1 cellular context compared by ENCODE assay signal in the genomic region with DNA sequence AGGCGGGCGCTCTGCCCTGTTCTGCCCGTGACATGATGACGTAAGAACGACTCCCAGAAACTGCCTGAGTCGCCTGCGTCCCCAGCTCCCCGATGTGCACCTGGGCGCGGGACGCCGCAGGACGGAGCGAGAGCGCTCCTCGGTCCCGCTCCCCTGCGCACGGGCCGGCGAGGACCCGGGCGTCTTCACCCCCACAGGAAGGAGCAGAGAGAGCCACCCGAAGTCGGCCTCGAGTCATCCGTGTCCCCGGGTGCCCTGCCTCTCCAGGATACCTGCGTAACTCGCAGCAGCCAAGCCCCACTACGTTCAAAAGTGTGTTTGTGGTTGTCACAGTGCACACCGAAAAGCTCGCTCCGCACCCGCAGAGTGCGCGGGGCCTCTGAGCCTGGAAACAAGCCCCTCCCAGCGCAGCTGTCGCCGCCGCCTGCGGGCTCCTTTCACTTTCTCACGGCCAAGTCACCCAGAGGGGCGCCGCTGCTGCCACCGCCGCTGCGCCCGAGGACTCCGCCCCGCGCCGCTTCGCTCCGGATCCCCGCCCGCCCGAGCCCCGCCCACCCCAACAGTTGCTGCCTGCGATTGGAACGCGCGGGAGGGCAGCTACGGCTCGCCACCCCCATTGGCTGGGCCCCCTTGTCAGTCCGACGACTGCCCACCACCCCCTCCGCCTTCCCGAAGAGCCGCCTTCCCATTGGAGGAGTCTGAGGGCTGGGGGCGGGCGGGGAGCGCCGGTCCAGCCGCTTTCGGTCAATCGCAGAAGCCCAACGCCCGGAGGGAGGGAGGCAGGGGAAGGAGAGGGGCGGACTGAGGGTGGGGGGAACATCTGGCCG.
TF ChIP-seq lines count a peak whose summit lies in the region.

No MANE protein-coding gene starts in this region.

TF ChIP-seq in HepG2, 621 proteins besides CTCF, POLR2A, EP300 and RAD21 (continued from another document and continues in another):
- no peak for TF ChIP-seq ZNF101 (CRISPR knock-in tag; IDR thresholded peaks at IDR 0.05; ENCODE audit: borderline replicate concordance, low read depth)
- no peak for TF ChIP-seq ZKSCAN5 (CRISPR knock-in tag; IDR thresholded peaks at IDR 0.05)
- no peak for TF ChIP-seq GTF2F1 (IDR thresholded peaks at IDR 0.05; ENCODE audit: low read length)
- peak; percentile 88; the same call in 1 of the 2 replicates for TF ChIP-seq ZNF598 (CRISPR knock-in tag; IDR thresholded peaks at IDR 0.05; ENCODE audit: borderline replicate concordance)
- no peak for TF ChIP-seq IKZF1 (IDR thresholded peaks at IDR 0.05)
- no peak for TF ChIP-seq ZNF33A (CRISPR knock-in tag; IDR thresholded peaks at IDR 0.05; ENCODE audit: borderline replicate concordance)
- TF ChIP-seq DPF2 (CRISPR knock-in tag; IDR thresholded peaks at IDR 0.05; ENCODE audit: borderline replicate concordance, low read depth), result no peak
- TF ChIP-seq ZC3H4 (CRISPR knock-in tag; IDR thresholded peaks at IDR 0.05; ENCODE audit: borderline replicate concordance), result no peak
- no peak for TF ChIP-seq ZNF550 (CRISPR knock-in tag; IDR thresholded peaks at IDR 0.05; ENCODE audit: borderline replicate concordance)
- no peak for TF ChIP-seq ISL2 (CRISPR knock-in tag; IDR thresholded peaks at IDR 0.05)
- TF ChIP-seq, protein P1, sequence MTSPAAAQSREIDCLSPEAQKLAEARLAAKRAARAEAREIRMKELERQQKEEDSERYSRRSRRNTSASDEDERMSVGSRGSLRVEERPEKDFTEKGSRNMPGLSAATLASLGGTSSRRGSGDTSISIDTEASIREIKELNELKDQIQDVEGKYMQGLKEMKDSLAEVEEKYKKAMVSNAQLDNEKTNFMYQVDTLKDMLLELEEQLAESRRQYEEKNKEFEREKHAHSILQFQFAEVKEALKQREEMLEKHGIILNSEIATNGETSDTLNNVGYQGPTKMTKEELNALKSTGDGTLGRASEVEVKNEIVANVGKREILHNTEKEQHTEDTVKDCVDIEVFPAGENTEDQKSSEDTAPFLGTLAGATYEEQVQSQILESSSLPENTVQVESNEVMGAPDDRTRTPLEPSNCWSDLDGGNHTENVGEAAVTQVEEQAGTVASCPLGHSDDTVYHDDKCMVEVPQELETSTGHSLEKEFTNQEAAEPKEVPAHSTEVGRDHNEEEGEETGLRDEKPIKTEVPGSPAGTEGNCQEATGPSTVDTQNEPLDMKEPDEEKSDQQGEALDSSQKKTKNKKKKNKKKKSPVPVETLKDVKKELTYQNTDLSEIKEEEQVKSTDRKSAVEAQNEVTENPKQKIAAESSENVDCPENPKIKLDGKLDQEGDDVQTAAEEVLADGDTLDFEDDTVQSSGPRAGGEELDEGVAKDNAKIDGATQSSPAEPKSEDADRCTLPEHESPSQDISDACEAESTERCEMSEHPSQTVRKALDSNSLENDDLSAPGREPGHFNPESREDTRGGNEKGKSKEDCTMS (CRISPR knock-in tag; conservative IDR thresholded peaks at IDR 0.05), result no peak
- TF ChIP-seq, protein P2, sequence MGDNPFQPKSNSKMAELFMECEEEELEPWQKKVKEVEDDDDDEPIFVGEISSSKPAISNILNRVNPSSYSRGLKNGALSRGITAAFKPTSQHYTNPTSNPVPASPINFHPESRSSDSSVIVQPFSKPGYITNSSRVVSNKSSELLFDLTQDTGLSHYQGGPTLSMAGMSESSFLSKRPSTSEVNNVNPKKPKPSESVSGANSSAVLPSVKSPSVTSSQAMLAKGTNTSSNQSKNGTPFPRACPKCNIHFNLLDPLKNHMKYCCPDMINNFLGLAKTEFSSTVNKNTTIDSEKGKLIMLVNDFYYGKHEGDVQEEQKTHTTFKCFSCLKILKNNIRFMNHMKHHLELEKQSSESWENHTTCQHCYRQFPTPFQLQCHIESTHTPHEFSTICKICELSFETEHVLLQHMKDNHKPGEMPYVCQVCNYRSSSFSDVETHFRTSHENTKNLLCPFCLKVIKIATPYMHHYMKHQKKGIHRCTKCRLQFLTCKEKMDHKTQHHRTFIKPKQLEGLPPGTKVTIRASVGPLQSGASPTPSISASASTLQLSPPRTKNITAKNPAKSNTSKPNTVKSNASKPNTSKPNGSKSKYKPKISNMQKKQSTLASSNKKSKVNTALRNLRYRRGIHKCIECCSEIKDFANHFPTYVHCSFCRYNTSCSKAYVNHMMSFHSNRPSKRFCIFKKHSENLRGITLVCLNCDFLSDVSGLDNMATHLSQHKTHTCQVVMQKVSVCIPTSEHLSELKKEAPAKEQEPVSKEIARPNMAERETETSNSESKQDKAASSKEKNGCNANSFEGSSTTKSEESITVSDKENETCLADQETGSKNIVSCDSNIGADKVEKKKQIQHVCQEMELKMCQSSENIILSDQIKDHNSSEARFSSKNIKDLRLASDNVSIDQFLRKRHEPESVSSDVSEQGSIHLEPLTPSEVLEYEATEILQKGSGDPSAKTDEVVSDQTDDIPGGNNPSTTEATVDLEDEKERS (CRISPR knock-in tag; IDR thresholded peaks at IDR 0.05), result no peak
- TF ChIP-seq ZNF251 (CRISPR knock-in tag; IDR thresholded peaks at IDR 0.05), result no peak
- no peak for TF ChIP-seq ETV6 (CRISPR knock-in tag; conservative IDR thresholded peaks at IDR 0.05)
- TF ChIP-seq SIN3B (IDR thresholded peaks at IDR 0.05; ENCODE audit: low read length), result no peak
- TF ChIP-seq, protein P3, sequence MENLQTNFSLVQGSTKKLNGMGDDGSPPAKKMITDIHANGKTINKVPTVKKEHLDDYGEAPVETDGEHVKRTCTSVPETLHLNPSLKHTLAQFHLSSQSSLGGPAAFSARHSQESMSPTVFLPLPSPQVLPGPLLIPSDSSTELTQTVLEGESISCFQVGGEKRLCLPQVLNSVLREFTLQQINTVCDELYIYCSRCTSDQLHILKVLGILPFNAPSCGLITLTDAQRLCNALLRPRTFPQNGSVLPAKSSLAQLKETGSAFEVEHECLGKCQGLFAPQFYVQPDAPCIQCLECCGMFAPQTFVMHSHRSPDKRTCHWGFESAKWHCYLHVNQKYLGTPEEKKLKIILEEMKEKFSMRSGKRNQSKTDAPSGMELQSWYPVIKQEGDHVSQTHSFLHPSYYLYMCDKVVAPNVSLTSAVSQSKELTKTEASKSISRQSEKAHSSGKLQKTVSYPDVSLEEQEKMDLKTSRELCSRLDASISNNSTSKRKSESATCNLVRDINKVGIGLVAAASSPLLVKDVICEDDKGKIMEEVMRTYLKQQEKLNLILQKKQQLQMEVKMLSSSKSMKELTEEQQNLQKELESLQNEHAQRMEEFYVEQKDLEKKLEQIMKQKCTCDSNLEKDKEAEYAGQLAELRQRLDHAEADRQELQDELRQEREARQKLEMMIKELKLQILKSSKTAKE (CRISPR knock-in tag; IDR thresholded peaks at IDR 0.05; ENCODE audit: borderline replicate concordance), result peak; percentile 46; the same call in 1 of the 2 replicates
- TF ChIP-seq TBX3 (IDR thresholded peaks at IDR 0.05; ENCODE audit: borderline replicate concordance), result no peak
- TF ChIP-seq ZNF543 (CRISPR knock-in tag; IDR thresholded peaks at IDR 0.05), result peak; percentile 60; the same call in 1 of the 2 replicates
- TF ChIP-seq ZBTB7B (CRISPR knock-in tag; IDR thresholded peaks at IDR 0.05), result 0 out of 2 replicates have a peak, but pooled peaks have one; percentile 14
- TF ChIP-seq PLRG1 (conservative IDR thresholded peaks at IDR 0.05), result no peak
- TF ChIP-seq ZNF510 (CRISPR knock-in tag; IDR thresholded peaks at IDR 0.05; ENCODE audit: low read depth), result no peak
- peak; percentile 32; the same call in 1 of the 2 replicates for TF ChIP-seq ZBTB38 (CRISPR knock-in tag; IDR thresholded peaks at IDR 0.05)
- no peak for TF ChIP-seq NFATC3 (CRISPR knock-in tag; IDR thresholded peaks at IDR 0.05)
- no peak for TF ChIP-seq MTA3 (CRISPR knock-in tag; IDR thresholded peaks at IDR 0.05)
- no peak for TF ChIP-seq ZMYM2 (CRISPR knock-in tag; IDR thresholded peaks at IDR 0.05)
- no peak for TF ChIP-seq ZNF552 (CRISPR knock-in tag; IDR thresholded peaks at IDR 0.05; ENCODE audit: borderline replicate concordance)
- no peak for TF ChIP-seq SNAPC4 (CRISPR knock-in tag; IDR thresholded peaks at IDR 0.05)
- no peak for TF ChIP-seq ZFP36 (IDR thresholded peaks at IDR 0.05; ENCODE audit: borderline replicate concordance, low read depth, low read length, partially characterized antibody)
- no peak for TF ChIP-seq SSRP1 (CRISPR knock-in tag; IDR thresholded peaks at IDR 0.05)
- TF ChIP-seq ZNF839 (CRISPR knock-in tag; IDR thresholded peaks at IDR 0.05; ENCODE audit: borderline replicate concordance), result no peak
- 0 out of 2 replicates have a peak, but pooled peaks have one; percentile 43 for TF ChIP-seq ZNF567 (CRISPR knock-in tag; IDR thresholded peaks at IDR 0.05; ENCODE audit: borderline replicate concordance)
- no peak for TF ChIP-seq YEATS2 (CRISPR knock-in tag; IDR thresholded peaks at IDR 0.05; ENCODE audit: borderline replicate concordance)
- no peak for TF ChIP-seq ZNF333 (CRISPR knock-in tag; IDR thresholded peaks at IDR 0.05; ENCODE audit: borderline replicate concordance)
- no peak for TF ChIP-seq ZBTB43 (CRISPR knock-in tag; conservative IDR thresholded peaks at IDR 0.05)
- TF ChIP-seq, protein P4, sequence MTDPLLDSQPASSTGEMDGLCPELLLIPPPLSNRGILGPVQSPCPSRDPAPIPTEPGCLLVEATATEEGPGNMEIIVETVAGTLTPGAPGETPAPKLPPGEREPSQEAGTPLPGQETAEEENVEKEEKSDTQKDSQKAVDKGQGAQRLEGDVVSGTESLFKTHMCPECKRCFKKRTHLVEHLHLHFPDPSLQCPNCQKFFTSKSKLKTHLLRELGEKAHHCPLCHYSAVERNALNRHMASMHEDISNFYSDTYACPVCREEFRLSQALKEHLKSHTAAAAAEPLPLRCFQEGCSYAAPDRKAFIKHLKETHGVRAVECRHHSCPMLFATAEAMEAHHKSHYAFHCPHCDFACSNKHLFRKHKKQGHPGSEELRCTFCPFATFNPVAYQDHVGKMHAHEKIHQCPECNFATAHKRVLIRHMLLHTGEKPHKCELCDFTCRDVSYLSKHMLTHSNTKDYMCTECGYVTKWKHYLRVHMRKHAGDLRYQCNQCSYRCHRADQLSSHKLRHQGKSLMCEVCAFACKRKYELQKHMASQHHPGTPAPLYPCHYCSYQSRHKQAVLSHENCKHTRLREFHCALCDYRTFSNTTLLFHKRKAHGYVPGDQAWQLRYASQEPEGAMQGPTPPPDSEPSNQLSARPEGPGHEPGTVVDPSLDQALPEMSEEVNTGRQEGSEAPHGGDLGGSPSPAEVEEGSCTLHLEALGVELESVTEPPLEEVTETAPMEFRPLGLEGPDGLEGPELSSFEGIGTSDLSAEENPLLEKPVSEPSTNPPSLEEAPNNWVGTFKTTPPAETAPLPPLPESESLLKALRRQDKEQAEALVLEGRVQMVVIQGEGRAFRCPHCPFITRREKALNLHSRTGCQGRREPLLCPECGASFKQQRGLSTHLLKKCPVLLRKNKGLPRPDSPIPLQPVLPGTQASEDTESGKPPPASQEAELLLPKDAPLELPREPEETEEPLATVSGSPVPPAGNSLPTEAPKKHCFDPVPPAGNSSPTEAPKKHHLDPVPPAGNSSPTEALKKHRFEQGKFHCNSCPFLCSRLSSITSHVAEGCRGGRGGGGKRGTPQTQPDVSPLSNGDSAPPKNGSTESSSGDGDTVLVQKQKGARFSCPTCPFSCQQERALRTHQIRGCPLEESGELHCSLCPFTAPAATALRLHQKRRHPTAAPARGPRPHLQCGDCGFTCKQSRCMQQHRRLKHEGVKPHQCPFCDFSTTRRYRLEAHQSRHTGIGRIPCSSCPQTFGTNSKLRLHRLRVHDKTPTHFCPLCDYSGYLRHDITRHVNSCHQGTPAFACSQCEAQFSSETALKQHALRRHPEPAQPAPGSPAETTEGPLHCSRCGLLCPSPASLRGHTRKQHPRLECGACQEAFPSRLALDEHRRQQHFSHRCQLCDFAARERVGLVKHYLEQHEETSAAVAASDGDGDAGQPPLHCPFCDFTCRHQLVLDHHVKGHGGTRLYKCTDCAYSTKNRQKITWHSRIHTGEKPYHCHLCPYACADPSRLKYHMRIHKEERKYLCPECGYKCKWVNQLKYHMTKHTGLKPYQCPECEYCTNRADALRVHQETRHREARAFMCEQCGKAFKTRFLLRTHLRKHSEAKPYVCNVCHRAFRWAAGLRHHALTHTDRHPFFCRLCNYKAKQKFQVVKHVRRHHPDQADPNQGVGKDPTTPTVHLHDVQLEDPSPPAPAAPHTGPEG (CRISPR knock-in tag; IDR thresholded peaks at IDR 0.05), result no peak
